ENCODE assay signal across 35 cellular contexts in the genomic region with DNA sequence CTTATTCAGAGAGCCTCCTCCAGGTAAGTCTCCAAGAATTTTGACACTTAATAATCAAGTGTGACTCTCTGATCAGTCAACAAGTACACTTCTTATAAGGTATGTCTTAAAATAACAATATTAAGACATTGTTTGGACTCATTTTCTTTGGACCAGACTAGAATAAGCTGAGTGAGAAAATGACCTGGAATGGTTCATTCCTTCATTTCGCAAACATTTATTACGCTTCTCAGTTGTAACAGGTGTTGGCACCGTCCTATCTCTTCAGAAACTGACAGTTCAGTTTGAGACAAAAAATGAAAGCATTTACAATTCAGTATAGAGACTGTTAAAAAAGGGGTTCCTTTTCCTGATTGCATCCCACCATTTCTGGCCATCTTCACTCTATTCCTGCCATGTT. TPM values are rescaled to one million over a fixed set of nuclear protein-coding genes. Genes with fewer than 3 reads are reported as not detected.
A peak's percentile ranks its signal among the peaks of the same experiment; 100 is the strongest.
DNase-seq lines count a peak whose midpoint lies in the region; ATAC-seq and TF ChIP-seq lines count a peak whose summit lies in the region.
"Had no signal": no experiment of that assay in that cellular context is flagged by ENCODE, and none has a peak within 500 bp of the region (broad histone marks: within the 10 kb centered on the region; RNA-seq: fewer than 3 reads in every experiment).

No MANE protein-coding gene starts in this region.

- no peak for TF ChIP-seq POLR2A in esophagus muscularis mucosa (IDR thresholded peaks at IDR 0.05; ENCODE audit: low read depth)

- H3K27me3 ChIP-seq in right cardiac atrium (ENCODE audit: control insufficient read depth, insufficient read depth) (no peaks in the 10 kb centered on the region), esophagus muscularis mucosa (no peaks in the 10 kb centered on the region), osteoblast (ENCODE audit: insufficient read depth, low read length) (no peaks in the 10 kb centered on the region), tibial artery (no peaks in the 10 kb centered on the region)
- H3K27me3 ChIP-seq: MG63, uterus had no signal

- H3K27ac ChIP-seq in right cardiac atrium (ENCODE audit: low read length) (no peak overlapping the region), esophagus muscularis mucosa (replicated peaks in 1 of 4) (peak overlapping the region; percentile 32 to 65 (median 56)), osteoblast (ENCODE audit: low read depth, low read length) (peak overlapping the region; percentile 73), tibial artery (peak overlapping the region; percentile 22 to 28)
- H3K27ac ChIP-seq: A549, epithelial cell of prostate, KMS-11 had no signal

- ATAC-seq in Right ventricle myocardium superior (ENCODE audit: poor library complexity) (peak; percentile 30), right cardiac atrium (no peak), HG02798 (IDR thresholded peaks at IDR 0.05; ENCODE audit: poor library complexity, unreplicated experiment) (no peak)
- ATAC-seq: A549; activated CD4-positive, CD25-positive, alpha-beta regulatory T cell treated with anti-CD3 and anti-CD28 coated beads, Interleukin-2, amount 50 U/mL, for 24 hours; GM12878; natural killer cell had no signal

- CTCF ChIA-PET in activated naive CD4-positive, alpha-beta T cell treated with anti-CD3 and anti-CD28 coated beads, Interleukin-2, amount 10 ng/mL, durations not matched to agents 7 days and 5 days (lab: Charles Lee): no interaction called here

- H3K36me3 Mint-ChIP-seq in activated naive CD4-positive, alpha-beta T cell treated with anti-CD3 and anti-CD28 coated beads, Interleukin-2, amount 10 ng/mL, durations not matched to agents 7 days and 5 days: no peaks in the 10 kb centered on the region

- no peak for TF ChIP-seq CTCF in esophagus muscularis mucosa (IDR thresholded peaks at IDR 0.05)
- TF ChIP-seq CTCF in osteoblast (IDR thresholded peaks at IDR 0.05; ENCODE audit: extremely low read depth, low read depth, low read length): no peak
- TF ChIP-seq CTCF in tibial artery (IDR thresholded peaks at IDR 0.05): no peak

- H3K4me2 ChIP-seq in osteoblast (ENCODE audit: insufficient read depth, low read length): peak overlapping the region; percentile 47
- H3K4me2 ChIP-seq: A549, KMS-11 had no signal

- H3K4me1 ChIP-seq in right cardiac atrium (ENCODE audit: control insufficient read depth, insufficient read depth, low read length) (peaks cover 4% of the 10 kb centered on the region), esophagus muscularis mucosa (peaks cover 17 to 54% (median 44%) of the 10 kb centered on the region in 4 donors), osteoblast (ENCODE audit: insufficient read depth, low read length) (peaks cover 41% of the 10 kb centered on the region), tibial artery (peaks cover 0 to 37% (median 13%) of the 10 kb centered on the region in 4 donors)

- intact Hi-C loops in Right ventricle myocardium superior (cut with DNase I): loop anchor here (10.0 kb wide), 2 partner anchors 115 to 305 kb away; no protein-coding TSS in a partner anchor
- intact Hi-C loops in right cardiac atrium (cut with DNase I): loop anchor here in 2 of 4 donors (10.0 kb wide), 2 partner anchors 295 to 495 kb away; no protein-coding TSS in a partner anchor
- intact Hi-C loops in esophagus muscularis mucosa (cut with DNase I): loop anchor here (5.0 kb wide), 2 partner anchors 123 to 353 kb away; a partner anchor contains a TSS
- intact Hi-C loops in tibial artery (cut with DNase I; ENCODE audit: low total_unique reads): no loop called here

- no peak for TF ChIP-seq EP300 in esophagus muscularis mucosa (IDR thresholded peaks at IDR 0.05)

- no peak overlapping the region for H3K4me3 ChIP-seq in right cardiac atrium (ENCODE audit: low read length)
- H3K4me3 ChIP-seq in esophagus muscularis mucosa: no peak overlapping the region
- H3K4me3 ChIP-seq in osteoblast (ENCODE audit: insufficient read depth, low read length): no peak overlapping the region
- H3K4me3 ChIP-seq in tibial artery: no peak overlapping the region
- H3K4me3 ChIP-seq: A549, GM12878, lung, MG63, uterus had no signal

- H3K79me2 ChIP-seq in osteoblast (ENCODE audit: insufficient read depth, low read length): no peaks in the 10 kb centered on the region

- H3K36me3 ChIP-seq in esophagus muscularis mucosa (no peaks in the 10 kb centered on the region), osteoblast (ENCODE audit: insufficient read depth, low read length) (no peaks in the 10 kb centered on the region), tibial artery (no peaks in the 10 kb centered on the region)
- H3K36me3 ChIP-seq: MG63, uterus had no signal

- H3K27ac Mint-ChIP-seq in activated naive CD4-positive, alpha-beta T cell treated with anti-CD3 and anti-CD28 coated beads, Interleukin-2, amount 10 ng/mL, durations not matched to agents 7 days and 5 days: no peak overlapping the region
- H3K27ac Mint-ChIP-seq: activated CD4-positive, alpha-beta memory T cell treated with anti-CD3 and anti-CD28 coated beads for 36 hours; CD4-positive, alpha-beta memory T cell; H9; natural killer cell had no signal

- peaks cover 4% of the 10 kb centered on the region for H3K9me3 Mint-ChIP-seq in activated naive CD4-positive, alpha-beta T cell treated with anti-CD3 and anti-CD28 coated beads, Interleukin-2, amount 10 ng/mL, durations not matched to agents 7 days and 5 days
- H3K9me3 Mint-ChIP-seq: natural killer cell had no signal

- H3K9me3 ChIP-seq in right cardiac atrium (ENCODE audit: control insufficient read depth, low read length): no peaks in the 10 kb centered on the region
- peaks cover 0 to under 1% (median 0%) of the 10 kb centered on the region in 4 donors for H3K9me3 ChIP-seq in esophagus muscularis mucosa
- no peaks in the 10 kb centered on the region for H3K9me3 ChIP-seq in osteoblast (ENCODE audit: low read depth, low read length)
- peaks cover 0 to under 1% (median 0%) of the 10 kb centered on the region in 3 donors for H3K9me3 ChIP-seq in tibial artery
- H3K9me3 ChIP-seq: A549 had no signal

- WGBS in right cardiac atrium: 77% methylated on average over 3 of the region's 3 CpGs
- 37% methylated on average over 3 of the region's 3 CpGs for WGBS in esophagus muscularis mucosa

- H2AFZ ChIP-seq in osteoblast (ENCODE audit: low read length): no peak overlapping the region

- H3K4me1 Mint-ChIP-seq in activated naive CD4-positive, alpha-beta T cell treated with anti-CD3 and anti-CD28 coated beads, Interleukin-2, amount 10 ng/mL, durations not matched to agents 7 days and 5 days: no peaks in the 10 kb centered on the region

- H3K27me3 Mint-ChIP-seq in activated naive CD4-positive, alpha-beta T cell treated with anti-CD3 and anti-CD28 coated beads, Interleukin-2, amount 10 ng/mL, durations not matched to agents 7 days and 5 days: no peaks in the 10 kb centered on the region
- H3K27me3 Mint-ChIP-seq: activated CD4-positive, alpha-beta memory T cell treated with anti-CD3 and anti-CD28 coated beads for 36 hours; CD4-positive, alpha-beta memory T cell had no signal

- DNase-seq in Right ventricle myocardium superior (no peak), right cardiac atrium (no peak), esophagus muscularis mucosa (ENCODE audit: extremely low spot score) (no peak), osteoblast (ENCODE audit: insufficient read length, low spot score, missing footprints) (no peak), tibial artery (no peak), UCSD-AML1 (lab: John Stamatoyannopoulos, UW; ENCODE audit: unreplicated experiment) (no peak)
- no peak for DNase-seq in activated naive CD4-positive, alpha-beta T cell treated with anti-CD3 and anti-CD28 coated beads, Interleukin-2, amount 10 ng/mL, durations not matched to agents 7 days and 5 days
- DNase-seq: activated CD4-positive, alpha-beta memory T cell treated with anti-CD3 and anti-CD28 coated beads for 36 hours; activated CD8-positive, alpha-beta memory T cell treated with anti-CD3 and anti-CD28 coated beads, Interleukin-2, amount 50 U/mL, for 4 hours; activated naive CD4-positive, alpha-beta T cell; CD4-positive, alpha-beta memory T cell; effector CD8-positive, alpha-beta T cell; H9; MG63; natural killer cell; NCI-H1105; NCI-H187 treated with DMSO at 0.1 percent for 48 hours; NCI-H2171; nucleus accumbens; small intestine; stimulated activated naive CD4-positive, alpha-beta T cell; T-helper 2 cell; uterus had no signal

- H3K4me3 Mint-ChIP-seq in activated naive CD4-positive, alpha-beta T cell treated with anti-CD3 and anti-CD28 coated beads, Interleukin-2, amount 10 ng/mL, durations not matched to agents 7 days and 5 days: no peak overlapping the region
- H3K4me3 Mint-ChIP-seq: activated CD4-positive, alpha-beta memory T cell treated with anti-CD3 and anti-CD28 coated beads for 36 hours; CD4-positive, alpha-beta memory T cell; H9; natural killer cell had no signal

- no peaks in the 10 kb centered on the region for H4K20me1 ChIP-seq in osteoblast (ENCODE audit: insufficient read depth, low read length)

RNA-seq across cellular contexts. Expression of a gene that starts 46.6 kb away (rescaled TPM):
- total RNA-seq in Right ventricle myocardium superior (not detected), right cardiac atrium (not detected), esophagus muscularis mucosa (not detected), osteoblast (not detected in 2 replicates)
- polyA plus RNA-seq in right cardiac atrium: not detected
- total RNA-seq: activated CD4-positive, alpha-beta memory T cell treated with anti-CD3 and anti-CD28 coated beads for 36 hours; CD4-positive, alpha-beta memory T cell; GM12878; H9; kidney epithelial cell; mononuclear cell; natural killer cell; NCI-H460; RPMI7951; SK-MEL-5 had no signal
- polyA plus RNA-seq: A549; CD4-positive, alpha-beta memory T cell; GM12878; lung; small intestine had no signal
